ENCODE assay signal across 29 cellular contexts in the genomic region with DNA sequence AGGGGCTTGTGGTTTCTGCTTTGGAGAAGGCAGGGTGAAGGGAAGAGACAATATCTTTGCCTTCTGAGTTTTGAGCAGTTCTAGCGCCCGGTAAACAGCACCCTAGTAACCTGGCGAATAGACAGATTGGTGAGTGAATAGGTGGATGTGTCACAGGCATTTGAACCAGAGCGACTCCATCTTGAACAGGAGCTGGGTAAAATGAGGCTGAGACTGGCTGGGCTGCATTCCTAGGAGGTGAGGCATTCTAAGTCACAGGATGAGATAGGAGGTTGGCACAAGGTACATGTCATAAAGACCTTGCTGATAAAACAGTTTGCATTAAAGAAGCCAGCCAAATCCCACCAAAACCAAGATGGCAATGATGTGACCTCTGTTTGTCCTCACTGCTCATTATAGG.
"Had no signal": no experiment of that assay in that cellular context is flagged by ENCODE, and none has a peak within 500 bp of the region (broad histone marks: within the 10 kb centered on the region; RNA-seq: fewer than 3 reads in every experiment).

No MANE protein-coding gene starts in this region.

- H3K4me2 ChIP-seq: neural progenitor cell had no signal

- H3K9me3 ChIP-seq: ovary, psoas muscle, right lobe of liver, sigmoid colon, suprapubic skin, testis, tibial artery, transverse colon, upper lobe of right lung, uterus had no signal

- H3K4me1 Mint-ChIP-seq: natural killer cell; stimulated activated effector memory CD8-positive, alpha-beta T cell treated with anti-CD3 and anti-CD28 coated beads, Interleukin-12 subunit alpha, Interleukin-12 subunit beta, amount 100 ng/mL, for 72 hours; stimulated activated naive B cell treated with anti-CD40 and anti-IgM and Interleukin-4, amounts not matched to agents 10 μg/mL and 1 μg/mL and 100 μg/mL, for 72 hours had no signal

- H3K9me3 Mint-ChIP-seq: nephron, neural progenitor cell, type B pancreatic cell had no signal

- H3K4me3 ChIP-seq: neural progenitor cell, ovary, psoas muscle, right lobe of liver, sigmoid colon, suprapubic skin, testis, tibial artery, transverse colon, upper lobe of right lung, uterus had no signal

- H3K36me3 Mint-ChIP-seq: natural killer cell; neural progenitor cell; stimulated activated effector memory CD8-positive, alpha-beta T cell treated with anti-CD3 and anti-CD28 coated beads, Interleukin-12 subunit alpha, Interleukin-12 subunit beta, amount 100 ng/mL, for 72 hours; stimulated activated naive B cell treated with anti-CD40 and anti-IgM and Interleukin-4, amounts not matched to agents 10 μg/mL and 1 μg/mL and 100 μg/mL, for 72 hours; type B pancreatic cell had no signal

- H3K79me2 ChIP-seq: parathyroid adenoma had no signal

- H3K9ac ChIP-seq: neural progenitor cell, parathyroid adenoma had no signal

- H3K27me3 ChIP-seq: neural progenitor cell, ovary, right lobe of liver, sigmoid colon, suprapubic skin, testis, tibial artery, transverse colon, upper lobe of right lung, uterus had no signal

- H3K27ac ChIP-seq: neural progenitor cell, ovary, parathyroid adenoma, psoas muscle, right lobe of liver, sigmoid colon, suprapubic skin, testis, tibial artery, transverse colon, upper lobe of right lung, uterus had no signal

- H2AFZ ChIP-seq: neural progenitor cell, parathyroid adenoma had no signal

- H3K4me1 ChIP-seq: parathyroid adenoma, psoas muscle, right lobe of liver, suprapubic skin, testis, transverse colon, upper lobe of right lung, uterus had no signal

- DNase-seq: natural killer cell; occipital lobe; ovary; posterior cingulate gyrus; psoas muscle; right cardiac atrium; right lobe of liver; sigmoid colon; small intestine; stimulated activated CD4-positive, alpha-beta T cell treated with anti-CD3 and anti-CD28 coated beads, Interleukin-15, amount 100 ng/mL, for 24 hours; stimulated activated CD4-positive, alpha-beta T cell treated with anti-CD3 and anti-CD28 coated beads, Interleukin-2, amount 100 ng/mL, for 24 hours; stimulated activated CD4-positive, alpha-beta T cell treated with anti-CD3 and anti-CD28 coated beads, Interleukin-2, amount 100 ng/mL, for 48 hours; stimulated activated CD4-positive, alpha-beta T cell treated with anti-CD3 and anti-CD28 coated beads, Interleukin-4, amount 100 ng/mL, for 24 hours; stimulated activated naive B cell treated with anti-CD40 and anti-IgM and Interleukin-4, amounts not matched to agents 10 μg/mL and 1 μg/mL and 100 μg/mL, for 72 hours; stimulated activated naive CD4-positive, alpha-beta T cell treated with Interleukin-2 at 50 U/mL for 16 hours; substantia nigra; testis; tibial artery; transverse colon; upper lobe of right lung; uterus had no signal

- H3K27me3 Mint-ChIP-seq: stimulated activated naive B cell treated with anti-CD40 and anti-IgM and Interleukin-4, amounts not matched to agents 10 μg/mL and 1 μg/mL and 100 μg/mL, for 72 hours; stimulated activated naive CD8-positive, alpha-beta T cell treated with anti-CD3 and anti-CD28 coated beads, Interleukin-15, Interleukin-2, amounts not matched to agents 100 ng/mL and 50 ng/mL, for 24 hours had no signal

- H3K4me3 Mint-ChIP-seq: natural killer cell; nephron; neural progenitor cell; stimulated activated effector memory CD8-positive, alpha-beta T cell treated with anti-CD3 and anti-CD28 coated beads, Interleukin-12 subunit alpha, Interleukin-12 subunit beta, amount 100 ng/mL, for 72 hours; stimulated activated naive B cell treated with anti-CD40 and anti-IgM and Interleukin-4, amounts not matched to agents 10 μg/mL and 1 μg/mL and 100 μg/mL, for 72 hours; stimulated activated naive CD8-positive, alpha-beta T cell treated with anti-CD3 and anti-CD28 coated beads, Interleukin-15, Interleukin-2, amounts not matched to agents 100 ng/mL and 50 ng/mL, for 24 hours; type B pancreatic cell had no signal

- H3K36me3 ChIP-seq: neural progenitor cell, ovary, right lobe of liver, sigmoid colon, suprapubic skin, tibial artery, transverse colon, upper lobe of right lung, uterus had no signal

- H3K27ac Mint-ChIP-seq: natural killer cell; nephron; neural progenitor cell; progenitor cell of endocrine pancreas; stimulated activated effector memory CD8-positive, alpha-beta T cell treated with anti-CD3 and anti-CD28 coated beads, Interleukin-12 subunit alpha, Interleukin-12 subunit beta, amount 100 ng/mL, for 72 hours; stimulated activated naive B cell treated with anti-CD40 and anti-IgM and Interleukin-4, amounts not matched to agents 10 μg/mL and 1 μg/mL and 100 μg/mL, for 72 hours; stimulated activated naive CD8-positive, alpha-beta T cell treated with anti-CD3 and anti-CD28 coated beads, Interleukin-15, Interleukin-2, amounts not matched to agents 100 ng/mL and 50 ng/mL, for 24 hours; type B pancreatic cell had no signal

- ATAC-seq: natural killer cell; psoas muscle; right cardiac atrium; right lobe of liver; stimulated activated effector memory CD8-positive, alpha-beta T cell treated with anti-CD3 and anti-CD28 coated beads, Interleukin-12 subunit alpha, Interleukin-12 subunit beta, amount 100 ng/mL, for 72 hours; stimulated activated naive B cell treated with anti-CD40 and anti-IgM and Interleukin-4, amounts not matched to agents 10 μg/mL and 1 μg/mL and 100 μg/mL, for 72 hours; upper lobe of right lung had no signal
